In the genomic region with DNA sequence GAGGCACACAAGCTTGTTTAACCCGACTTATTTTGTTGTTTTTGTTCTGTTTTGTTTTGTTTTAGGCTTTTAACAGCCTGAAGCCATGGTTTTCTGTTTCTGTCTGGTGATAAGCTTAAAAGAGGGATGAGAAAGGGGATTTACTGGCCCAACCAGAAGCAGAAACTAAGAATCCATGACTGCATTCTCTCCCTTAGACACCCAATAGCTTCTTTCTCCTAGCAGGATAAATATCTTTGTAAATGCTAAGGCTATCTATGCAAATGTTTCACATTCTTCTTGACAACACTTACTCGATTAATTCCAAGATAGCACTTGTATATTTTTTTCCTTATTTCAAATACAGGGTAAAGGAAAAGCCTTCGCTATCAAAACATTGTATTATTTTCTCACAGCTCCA, we compare ENCODE assay signal across 30 cellular contexts.
"Had no signal": no experiment of that assay in that cellular context is flagged by ENCODE, and none has a peak within 500 bp of the region (broad histone marks: within the 10 kb centered on the region; RNA-seq: fewer than 3 reads in every experiment).

No MANE protein-coding gene starts in this region.

- H3K27me3 Mint-ChIP-seq: dendritic cell treated with granulocyte-macrophage colony-stimulating factor and Interleukin-4, amounts not matched to agents 40 ng/mL and 50 ng/mL, for 4 days; type B pancreatic cell had no signal

- H3K4me1 Mint-ChIP-seq: stimulated activated memory B cell treated with anti-CD40 and anti-IgM and Interleukin-4, amounts not matched to agents 10 μg/mL and 1 μg/mL and 100 μg/mL, for 72 hours; stimulated activated naive CD8-positive, alpha-beta T cell treated with anti-CD3 and anti-CD28 coated beads, Interleukin-15, amount 100 ng/mL, for 72 hours had no signal

- H3K9me3 ChIP-seq: esophagus squamous epithelium, mucosa of descending colon, ovary, prostate gland, vagina had no signal

- ATAC-seq: activated naive CD4-positive, alpha-beta T cell treated with anti-CD3 and anti-CD28 coated beads, Interleukin-2, amount 50 U/mL, for 72 hours; activated T-cell treated with anti-CD3 and anti-CD28 coated beads, Interleukin-2, amount 50 U/mL, for 72 hours; left colon; mucosa of descending colon; stimulated activated memory B cell treated with anti-CD40 and anti-IgM and Interleukin-4, amounts not matched to agents 10 μg/mL and 1 μg/mL and 100 μg/mL, for 72 hours; stimulated activated naive CD8-positive, alpha-beta T cell treated with anti-CD3 and anti-CD28 coated beads, Interleukin-15, amount 100 ng/mL, for 72 hours had no signal

- H3K4me3 ChIP-seq: breast epithelium, esophagus squamous epithelium, mucosa of descending colon, ovary, prostate gland, sigmoid colon, vagina had no signal

- DNase-seq: activated CD4-positive, alpha-beta T cell treated with anti-CD3 and anti-CD28 coated beads for 4 hours; activated CD4-positive, alpha-beta T cell treated with anti-CD3 and anti-CD28 coated beads, Interleukin-2, amount 50 U/mL, for 4 hours; activated naive CD4-positive, alpha-beta T cell; activated T-cell treated with anti-CD3 and anti-CD28 coated beads for 4 hours; activated T-cell treated with anti-CD3 and anti-CD28 coated beads, Interleukin-2, amount 50 U/mL, for 72 hours; central memory CD4-positive, alpha-beta T cell; effector CD4-positive, alpha-beta T cell; esophagus squamous epithelium; glutamatergic neuron; hippocampal formation; kidney; left colon; mucosa of descending colon; ovary; sigmoid colon; small intestine; stimulated activated CD4-positive, alpha-beta T cell treated with anti-CD3 and anti-CD28 coated beads, Interleukin-1b, Interleukin-23, amount 100 ng/mL, for 48 hours; stimulated activated CD4-positive, alpha-beta T cell treated with anti-CD3 and anti-CD28 coated beads, Interleukin-4, amount 100 ng/mL, for 4 hours; stimulated activated CD8-positive, alpha-beta memory T cell treated with anti-CD3 and anti-CD28 coated beads, Interleukin-4, amount 100 ng/mL, for 48 hours; stimulated activated naive CD8-positive, alpha-beta T cell treated with anti-CD3 and anti-CD28 coated beads, Interleukin-15, amount 100 ng/mL, for 72 hours; substantia nigra had no signal

- H3K27ac Mint-ChIP-seq: activated naive CD4-positive, alpha-beta T cell treated with anti-CD3 and anti-CD28 coated beads, Interleukin-2, amount 50 U/mL, for 72 hours; activated T-cell treated with anti-CD3 and anti-CD28 coated beads, Interleukin-2, amount 50 U/mL, for 72 hours; dendritic cell treated with granulocyte-macrophage colony-stimulating factor and Interleukin-4, amounts not matched to agents 40 ng/mL and 50 ng/mL, for 4 days; stimulated activated memory B cell treated with anti-CD40 and anti-IgM and Interleukin-4, amounts not matched to agents 10 μg/mL and 1 μg/mL and 100 μg/mL, for 72 hours; stimulated activated naive CD8-positive, alpha-beta T cell treated with anti-CD3 and anti-CD28 coated beads, Interleukin-15, amount 100 ng/mL, for 72 hours; type B pancreatic cell had no signal

- H3K9me3 Mint-ChIP-seq: activated T-cell treated with anti-CD3 and anti-CD28 coated beads, Interleukin-2, amount 50 U/mL, for 72 hours had no signal

- H3K36me3 ChIP-seq: breast epithelium, esophagus squamous epithelium, ovary, prostate gland, sigmoid colon, vagina had no signal

- H3K36me3 Mint-ChIP-seq: type B pancreatic cell had no signal

- H3K4me1 ChIP-seq: breast epithelium, esophagus squamous epithelium, prostate gland, sigmoid colon, vagina had no signal

- H3K4me3 Mint-ChIP-seq: activated T-cell treated with anti-CD3 and anti-CD28 coated beads, Interleukin-2, amount 50 U/mL, for 72 hours; dendritic cell treated with granulocyte-macrophage colony-stimulating factor and Interleukin-4, amounts not matched to agents 40 ng/mL and 50 ng/mL, for 4 days; nephron; stimulated activated memory B cell treated with anti-CD40 and anti-IgM and Interleukin-4, amounts not matched to agents 10 μg/mL and 1 μg/mL and 100 μg/mL, for 72 hours; stimulated activated naive CD8-positive, alpha-beta T cell treated with anti-CD3 and anti-CD28 coated beads, Interleukin-15, amount 100 ng/mL, for 72 hours; type B pancreatic cell had no signal

- H3K27me3 ChIP-seq: breast epithelium, esophagus squamous epithelium, ovary, sigmoid colon, vagina had no signal

- H3K27ac ChIP-seq: breast epithelium, epithelial cell of prostate, esophagus squamous epithelium, ovary, prostate gland, sigmoid colon, vagina had no signal
